ENCODE assay signal across 15 cellular contexts in the genomic region with DNA sequence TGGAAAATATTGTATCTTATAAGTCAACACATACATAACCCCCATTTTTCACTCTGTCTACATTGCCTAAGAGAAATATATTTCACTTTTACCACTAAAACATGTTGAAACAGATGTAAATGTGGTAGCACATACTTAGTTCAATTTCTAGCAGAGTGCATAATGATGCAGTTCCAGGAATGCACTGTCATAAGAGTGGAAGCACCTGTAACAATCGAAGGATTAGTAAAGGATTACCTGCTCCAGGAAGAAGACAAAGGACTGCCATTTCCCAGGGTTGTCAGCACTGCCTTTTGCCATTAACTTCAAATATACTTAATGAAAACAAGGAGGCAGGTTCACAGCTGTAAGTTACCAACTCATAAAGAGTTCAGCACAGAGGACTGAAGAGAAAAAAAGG. TPM values are rescaled to one million over a fixed set of nuclear protein-coding genes. Genes with fewer than 3 reads are reported as not detected.
DNase-seq lines count a peak whose midpoint lies in the region; ATAC-seq, FAIRE-seq and TF ChIP-seq lines count a peak whose summit lies in the region.
"Had no signal": no experiment of that assay in that cellular context is flagged by ENCODE, and none has a peak within 500 bp of the region (broad histone marks: within the 10 kb centered on the region; RNA-seq: fewer than 3 reads in every experiment).

No MANE protein-coding gene starts in this region.

- H3K4me3 ChIP-seq in OCI-LY7 (ENCODE audit: low read depth, low read length, poor library complexity, severe bottlenecking) (peak overlapping the region; percentile 15), endodermal cell (ENCODE audit: low read length) (no peak overlapping the region), small intestine (ENCODE audit: low read depth in 1 of 2, low read length in 2 of 2) (no peak overlapping the region)
- H3K4me3 ChIP-seq: lung, MG63 had no signal

- CTCF ChIA-PET in OCI-LY7 (lab: Charles Lee; ENCODE audit: unreplicated experiment): interaction anchor here (0.6 kb wide), 1 partner anchor 205 kb away, joined by 3 read pairs; no protein-coding TSS in a partner anchor

- H4K20me1 ChIP-seq in OCI-LY7 (ENCODE audit: insufficient read depth, low read length): no peaks in the 10 kb centered on the region

- peak overlapping the region; percentile 56 for H3K4me2 ChIP-seq in OCI-LY7 (ENCODE audit: low read length)

- TSS peak; percentile 78 for BruUV-seq in OCI-LY7 (replicated peaks; lab: Mats Ljungman, UMichigan)

- peaks cover 47% of the 10 kb centered on the region; the same call in 1 of the 2 replicates for H3K79me2 ChIP-seq in OCI-LY7 (ENCODE audit: insufficient read depth, low read depth, low read length)

- POLR2A ChIA-PET in OCI-LY7 (lab: Charles Lee): interaction anchor here (0.9 to 3.7 kb wide), 12 partner anchors 12 to 459 kb away, joined by 3 to 23 read pairs (median 4); no protein-coding TSS in a partner anchor

- intact Hi-C loops in OCI-LY7 (cut with micrococcal nuclease; ENCODE audit: unreplicated experiment): no loop called here

- H2AFZ ChIP-seq in OCI-LY7 (ENCODE audit: low read length): 0 out of 2 replicates have a peak overlapping the region, but pooled peaks have one; percentile 6

- ATAC-seq in activated CD4-positive, CD25-positive, alpha-beta regulatory T cell treated with anti-CD3 and anti-CD28 coated beads, Interleukin-2, amount 50 U/mL, for 24 hours: no peak

- H3K9me2 ChIP-seq in OCI-LY7 (ENCODE audit: insufficient read depth, low read length): no peaks in the 10 kb centered on the region

- H3K9ac ChIP-seq in endodermal cell (ENCODE audit: extremely low read depth, low read length, poor library complexity, severe bottlenecking): no peak overlapping the region

- no peak for FAIRE-seq in small intestine (lab: Jason Lieb, UNC)

- no peaks in the 10 kb centered on the region for H3K9me3 ChIP-seq in OCI-LY7 (ENCODE audit: low read length)
- no peaks in the 10 kb centered on the region for H3K9me3 ChIP-seq in endodermal cell (ENCODE audit: control insufficient read depth, low read length)
- no peaks in the 10 kb centered on the region for H3K9me3 ChIP-seq in small intestine (ENCODE audit: control insufficient read depth, low read depth)
- H3K9me3 ChIP-seq: MG63 had no signal

- H3K4me3 Mint-ChIP-seq in T-helper 2 cell treated with Interferon-gamma antibody and Interleukin-4, amounts not matched to agents 5 μg/mL and 100 μg/mL, for 36 hours: peak overlapping the region; percentile 50
- H3K4me3 Mint-ChIP-seq in endodermal cell: no peak overlapping the region

- no peaks in the 10 kb centered on the region for H3K9me3 Mint-ChIP-seq in T-helper 2 cell treated with Interferon-gamma antibody and Interleukin-4, amounts not matched to agents 5 μg/mL and 100 μg/mL, for 36 hours
- no peaks in the 10 kb centered on the region for H3K9me3 Mint-ChIP-seq in endodermal cell

- TF ChIP-seq CTCF in OCI-LY7 (conservative IDR thresholded peaks at IDR 0.05; ENCODE audit: low read length): no peak
- no peak for TF ChIP-seq CTCF in endodermal cell (conservative IDR thresholded peaks at IDR 0.05)

- H3K4me1 ChIP-seq in OCI-LY7 (ENCODE audit: insufficient read depth, low read length, poor library complexity, severe bottlenecking) (peaks cover 94% of the 10 kb centered on the region), endodermal cell (ENCODE audit: control insufficient read depth, insufficient read depth, low read length) (peaks cover 11% of the 10 kb centered on the region), small intestine (ENCODE audit: control insufficient read depth in 2 of 2, insufficient read depth in 1 of 2, low read depth in 1 of 2, low read length in 1 of 2) (peaks cover 3 to 14% of the 10 kb centered on the region in 2 donors)

- WGBS in endodermal cell (ENCODE audit: insufficient coverage in 1 of 2, insufficient read length in 1 of 2), 2 experiments: 100% methylated on average over 1 of the region's 1 CpG
- WGBS in small intestine, 3 donors: 28 to 58% (median 39%) methylated on average over 1 of the region's 1 CpG

- no peak for DNase-seq in T-helper 2 cell treated with Interferon-gamma antibody and Interleukin-4, amounts not matched to agents 5 μg/mL and 100 μg/mL, for 36 hours (ENCODE audit: low spot score)
- no peak for DNase-seq in T-helper 2 cell
- no peak for DNase-seq in OCI-LY7 (ENCODE audit: low spot score)
- no peak for DNase-seq in endodermal cell
- DNase-seq in small intestine: no peak
- no peak for DNase-seq in NCI-H2227 treated with DMSO at 0.1 percent for 48 hours (lab: John Stamatoyannopoulos, UW)
- DNase-seq in ecto neural progenitor cell (ENCODE audit: low spot score): no peak
- DNase-seq: 8988T, DMS79, head of caudate nucleus, MG63, NCI-H226, posterior cingulate gyrus had no signal

- H3K36me3 ChIP-seq in OCI-LY7 (ENCODE audit: insufficient read depth, low read length) (peaks cover 41% of the 10 kb centered on the region), endodermal cell (ENCODE audit: control insufficient read depth, insufficient read depth, low read length) (peaks cover 70% of the 10 kb centered on the region), small intestine (ENCODE audit: control insufficient read depth in 2 of 2, insufficient read depth in 2 of 2, low read length in 2 of 2) (peaks cover 10 to 15% of the 10 kb centered on the region in 2 donors)

- H3K36me3 Mint-ChIP-seq in T-helper 2 cell treated with Interferon-gamma antibody and Interleukin-4, amounts not matched to agents 5 μg/mL and 100 μg/mL, for 36 hours (ENCODE audit: low read depth): peaks cover 47% of the 10 kb centered on the region
- H3K36me3 Mint-ChIP-seq in endodermal cell (ENCODE audit: low read depth): peaks cover 53% of the 10 kb centered on the region

- H3K27me3 ChIP-seq in endodermal cell (ENCODE audit: control insufficient read depth, insufficient read depth, low read length, poor library complexity, severe bottlenecking) (no peaks in the 10 kb centered on the region), small intestine (ENCODE audit: control insufficient read depth in 2 of 2, insufficient read depth in 2 of 2, low read length in 2 of 2) (no peaks in the 10 kb centered on the region)
- H3K27me3 ChIP-seq: MG63 had no signal

- peaks cover 93% of the 10 kb centered on the region for H3K4me1 Mint-ChIP-seq in T-helper 2 cell treated with Interferon-gamma antibody and Interleukin-4, amounts not matched to agents 5 μg/mL and 100 μg/mL, for 36 hours (ENCODE audit: low read depth)
- H3K4me1 Mint-ChIP-seq in endodermal cell: peaks cover 56% of the 10 kb centered on the region

- H3K27ac ChIP-seq in OCI-LY7 (ENCODE audit: low read depth, low read length, poor library complexity, severe bottlenecking) (peak overlapping the region; percentile 83), endodermal cell (ENCODE audit: low read depth, low read length) (no peak overlapping the region), small intestine (ENCODE audit: low read depth in 1 of 2, low read length in 1 of 2) (peak overlapping the region; percentile 15 to 61)

- H3K27ac Mint-ChIP-seq in T-helper 2 cell treated with Interferon-gamma antibody and Interleukin-4, amounts not matched to agents 5 μg/mL and 100 μg/mL, for 36 hours: peak overlapping the region; percentile 96
- peak overlapping the region; percentile 84 for H3K27ac Mint-ChIP-seq in endodermal cell

- H3K27me3 Mint-ChIP-seq in T-helper 2 cell treated with Interferon-gamma antibody and Interleukin-4, amounts not matched to agents 5 μg/mL and 100 μg/mL, for 36 hours (ENCODE audit: low read depth): no peaks in the 10 kb centered on the region
- no peaks in the 10 kb centered on the region for H3K27me3 Mint-ChIP-seq in endodermal cell (ENCODE audit: insufficient read depth)

RNA-seq across cellular contexts. Expression of gene DAD1, which starts 24.6 kb away (rescaled TPM):
- 88.6 and 154 TPM in 2 replicates for total RNA-seq in OCI-LY7 (2014; rRNA removed; shearing (Covaris generic))
- total RNA-seq in OCI-LY7 (2022) (115 and 117 TPM in 2 replicates), endodermal cell (100 to 1,000 TPM; 176 to 193 TPM)
- 241 TPM for polyA plus RNA-seq in endodermal cell (2013, experiment 1 of 2)
- 234 TPM for polyA plus RNA-seq in endodermal cell (2013, experiment 2 of 2)
- polyA plus RNA-seq in small intestine: 100 to 1,000 TPM; 147 to 313 (median 249) TPM

RNA-seq across cellular contexts. Expression of gene ABHD4, which starts 33.6 kb away (rescaled TPM):
- 5.6 and 6.6 TPM in 2 replicates for total RNA-seq in OCI-LY7 (2014; rRNA removed; shearing (Covaris generic))
- total RNA-seq in OCI-LY7 (2022): 15.1 and 15.6 TPM in 2 replicates
- total RNA-seq in endodermal cell: 10 to 100 TPM; 68.3 to 77.7 TPM
- polyA plus RNA-seq in endodermal cell (2013, experiment 1 of 2): 18.7 TPM
- 15.9 TPM for polyA plus RNA-seq in endodermal cell (2013, experiment 2 of 2)
- 10 to 100 TPM; 11.5 to 38.7 (median 24.6) TPM for polyA plus RNA-seq in small intestine

Comparison
In these comparisons a context has a peak if more than half of its experiments do, and no peak if none do; other contexts are left out.
1. RNA of gene ABHD4, which starts 33.6 kb away (total RNA-seq): 68.3 to 77.7 TPM in endodermal cell; 5.6 to 15.6 TPM in OCI-LY7; every median in the first group is over 4 times any median in the second.